In the genomic region with DNA sequence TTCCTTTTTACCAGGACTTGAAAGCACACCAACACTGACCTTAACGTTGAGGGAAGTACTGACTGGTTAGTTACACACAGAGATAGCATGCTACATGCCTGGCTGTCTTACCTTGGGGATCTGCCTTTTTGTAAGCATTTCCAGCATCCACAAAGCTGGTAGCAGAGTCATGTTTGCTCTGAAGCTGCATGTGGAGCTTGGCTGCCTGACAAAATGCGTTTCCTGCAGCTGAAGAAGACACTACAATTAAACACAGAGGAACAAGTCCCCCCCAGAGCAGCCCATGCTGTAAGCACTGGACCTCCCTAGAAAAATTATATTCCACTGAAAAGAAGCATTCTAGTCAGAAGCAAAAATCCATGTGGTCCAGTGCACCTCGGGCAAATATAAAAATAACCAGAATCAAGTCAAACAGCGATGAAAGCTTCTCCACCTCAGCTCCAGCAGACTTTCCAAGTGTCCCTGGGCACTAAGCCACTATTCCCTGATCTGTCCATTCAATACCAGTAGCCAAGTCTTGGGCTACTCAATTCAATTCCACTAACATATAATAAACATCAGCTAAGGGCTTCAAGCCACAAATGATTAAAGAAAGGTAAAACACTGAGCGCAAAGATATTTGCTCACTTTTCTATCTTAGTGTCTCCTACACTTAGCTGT, we compare ENCODE assay signal across 22 cellular contexts. TPM values are rescaled to one million over a fixed set of nuclear protein-coding genes. Genes with fewer than 3 reads are reported as not detected.
A peak's percentile ranks its signal among the peaks of the same experiment; 100 is the strongest.
DNase-seq lines count a peak whose midpoint lies in the region; ATAC-seq and TF ChIP-seq lines count a peak whose summit lies in the region.
"Had no signal": no experiment of that assay in that cellular context is flagged by ENCODE, and none has a peak within 500 bp of the region (broad histone marks: within the 10 kb centered on the region; RNA-seq: fewer than 3 reads in every experiment).

No MANE protein-coding gene starts in this region.

- H3K4me1 Mint-ChIP-seq in brain: peaks cover 8% of the 10 kb centered on the region

- no peaks in the 10 kb centered on the region for H3K36me3 ChIP-seq in breast epithelium

- H3K36me3 Mint-ChIP-seq in brain: peaks cover 44% of the 10 kb centered on the region

- H3K9me3 Mint-ChIP-seq in brain: no peaks in the 10 kb centered on the region
- H3K9me3 Mint-ChIP-seq: CD8-positive, alpha-beta T cell had no signal

- no peak overlapping the region for H3K27ac ChIP-seq in breast epithelium
- H3K27ac ChIP-seq: thyroid gland had no signal

- no peak for TF ChIP-seq CTCF in brain (conservative IDR thresholded peaks at IDR 0.05)
- TF ChIP-seq CTCF in breast epithelium (IDR thresholded peaks at IDR 0.05): no peak

- H3K4me3 ChIP-seq in breast epithelium: no peak overlapping the region
- H3K4me3 ChIP-seq: heart right ventricle, thyroid gland had no signal

- no peak for TF ChIP-seq POLR2A in breast epithelium (IDR thresholded peaks at IDR 0.05)

- H3K27me3 Mint-ChIP-seq in brain: no peaks in the 10 kb centered on the region

- no peaks in the 10 kb centered on the region for H3K4me1 ChIP-seq in breast epithelium

- ATAC-seq in HG03342 (IDR thresholded peaks at IDR 0.05; ENCODE audit: unreplicated experiment) (no peak), GM18519 (IDR thresholded peaks at IDR 0.05; ENCODE audit: low FRiP score, unreplicated experiment) (no peak)
- ATAC-seq: CD8-positive, alpha-beta T cell had no signal

- DNase-seq in NCI-H2081 (lab: John Stamatoyannopoulos, UW) (peak; percentile 18 to 71), NCI-H2081 treated with DMSO at 0.1 percent for 48 hours (lab: John Stamatoyannopoulos, UW) (no peak), NCI-H1092 (lab: John Stamatoyannopoulos, UW) (peak; percentile 52), iris pigment epithelial cell (ENCODE audit: low read depth) (peak; percentile 25), breast epithelium (ENCODE audit: low spot score in 2 of 2) (no peak)
- DNase-seq: 8988T; activated CD4-positive, alpha-beta T cell treated with anti-CD3 and anti-CD28 coated beads for 1 hour; CD8-positive, alpha-beta T cell; cortex of kidney; kidney; NCI-H187; NCI-H82; nucleus accumbens; stimulated activated CD4-positive, alpha-beta T cell treated with anti-CD3 and anti-CD28 coated beads, Interleukin-4, amount 100 ng/mL, for 4 hours; T-helper 2 cell; thyroid gland had no signal

- peak overlapping the region in 4 of 5 experiments; percentile 18 to 35 (median 24) for H3K27ac Mint-ChIP-seq in brain

- no peak overlapping the region for H3K4me3 Mint-ChIP-seq in brain
- H3K4me3 Mint-ChIP-seq: CD8-positive, alpha-beta T cell had no signal

- H3K9me3 ChIP-seq in breast epithelium: no peaks in the 10 kb centered on the region
- H3K9me3 ChIP-seq: heart right ventricle, thyroid gland had no signal

- intact Hi-C loops in breast epithelium (cut with DNase I; ENCODE audit: low total_unique reads): no loop called here

- H3K27me3 ChIP-seq in breast epithelium: no peaks in the 10 kb centered on the region
- H3K27me3 ChIP-seq: heart right ventricle, thyroid gland had no signal

RNA-seq across cellular contexts. Expression of gene NAPB, which starts 24.2 kb away (rescaled TPM):
- polyA plus RNA-seq in brain (ENCODE audit: insufficient read depth, low read depth, low replicate concordance): 60.1 TPM
- 10 to 100 TPM; 10.4 to 20.1 (median 16.1) TPM for total RNA-seq in breast epithelium

RNA-seq across cellular contexts. Expression of gene GZF1, which starts 35.1 kb away (rescaled TPM):
- polyA plus RNA-seq in brain (ENCODE audit: insufficient read depth, low read depth, low replicate concordance): 10.4 TPM
- 10 to 100 TPM; 19.0 to 24.3 (median 19.9) TPM for total RNA-seq in breast epithelium

RNA-seq across cellular contexts. Expression of gene CSTL1, which starts 42.4 kb away (rescaled TPM):
- polyA plus RNA-seq in brain (ENCODE audit: insufficient read depth, low read depth, low replicate concordance): not detected
- not detected for total RNA-seq in breast epithelium
- total RNA-seq: CD8-positive, alpha-beta T cell; heart right ventricle; kidney; RPMI7951; thyroid gland had no signal
- polyA plus RNA-seq: adipose tissue, heart right ventricle had no signal

RNA-seq across cellular contexts. Expression of gene NXT1, which starts 46.5 kb away (rescaled TPM):
- polyA plus RNA-seq in brain (ENCODE audit: insufficient read depth, low read depth, low replicate concordance): 31.2 TPM
- total RNA-seq in breast epithelium: 10 to 100 TPM; 25.9 to 42.9 (median 33.2) TPM

RNA-seq across cellular contexts. Expression of gene CST11, which starts 55.6 kb away (rescaled TPM):
- polyA plus RNA-seq in brain (ENCODE audit: insufficient read depth, low read depth, low replicate concordance): not detected
- not detected for total RNA-seq in breast epithelium
- total RNA-seq: CD8-positive, alpha-beta T cell; heart right ventricle; kidney; RPMI7951; thyroid gland had no signal
- polyA plus RNA-seq: adipose tissue, heart right ventricle had no signal

Comparison
In these comparisons a context has a peak if more than half of its experiments do, and no peak if none do; other contexts are left out.
1. DNase-seq: peak in NCI-H2081 (2 of 2), NCI-H1092 (single experiment) and iris pigment epithelial cell (single experiment); none in NCI-H2081 treated with DMSO at 0.1 percent for 48 hours (single experiment) and breast epithelium (0 of 2).